In the genomic region with DNA sequence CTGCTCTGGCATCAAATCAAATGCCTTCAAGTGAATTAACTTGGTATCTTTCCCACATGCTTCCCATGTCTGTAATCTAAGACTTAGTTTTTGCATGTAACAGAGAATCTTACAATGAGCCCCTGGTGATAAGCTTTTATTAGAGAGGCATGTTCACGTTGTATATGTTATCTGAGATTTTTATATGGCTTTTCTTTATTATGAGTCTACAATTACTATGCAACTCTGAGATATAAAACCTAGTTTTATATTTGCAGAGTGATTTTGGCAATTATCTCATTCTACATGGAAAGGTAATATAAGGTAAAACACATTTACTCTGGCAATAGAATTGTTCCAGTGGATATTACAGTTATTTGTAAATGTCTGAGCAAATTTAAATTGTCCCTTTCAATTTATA, we compare ENCODE assay signal across 21 cellular contexts.
"Had no signal": no experiment of that assay in that cellular context is flagged by ENCODE, and none has a peak within 500 bp of the region (broad histone marks: within the 10 kb centered on the region; RNA-seq: fewer than 3 reads in every experiment).

No MANE protein-coding gene starts in this region.

- H3K36me3 Mint-ChIP-seq: naive B cell, type B pancreatic cell had no signal

- FAIRE-seq: small intestine had no signal

- ATAC-seq: left cardiac atrium; left ventricle myocardium superior; pancreas; right cardiac atrium; stimulated activated naive CD8-positive, alpha-beta T cell treated with anti-CD3 and anti-CD28 coated beads, Interleukin-15, Interleukin-2, amounts not matched to agents 100 U/mL and 50 U/mL, for 24 hours had no signal

- H3K27ac Mint-ChIP-seq: naive B cell, nephron, progenitor cell of endocrine pancreas, type B pancreatic cell had no signal

- H3K4me3 Mint-ChIP-seq: naive B cell, nephron, type B pancreatic cell had no signal

- H3K4me1 Mint-ChIP-seq: naive B cell, nephron had no signal

- DNase-seq: dorsolateral prefrontal cortex; effector CD8-positive, alpha-beta T cell; foreskin melanocyte; head of caudate nucleus; kidney; left cardiac atrium; left ventricle myocardium superior; mesenchymal stem cell; midbrain; naive B cell; occipital lobe; pancreas; right cardiac atrium; small intestine; stimulated activated CD4-positive, alpha-beta T cell treated with anti-CD3 and anti-CD28 coated beads, Interleukin-2, amount 100 ng/mL, for 48 hours; stimulated activated naive CD8-positive, alpha-beta T cell treated with anti-CD3 and anti-CD28 coated beads, Interleukin-15, Interleukin-2, amounts not matched to agents 100 U/mL and 50 U/mL, for 24 hours; thyroid gland; uterus had no signal

- H3K9me3 Mint-ChIP-seq: type B pancreatic cell had no signal
